8 cellular contexts compared by ENCODE assay signal in the genomic region with DNA sequence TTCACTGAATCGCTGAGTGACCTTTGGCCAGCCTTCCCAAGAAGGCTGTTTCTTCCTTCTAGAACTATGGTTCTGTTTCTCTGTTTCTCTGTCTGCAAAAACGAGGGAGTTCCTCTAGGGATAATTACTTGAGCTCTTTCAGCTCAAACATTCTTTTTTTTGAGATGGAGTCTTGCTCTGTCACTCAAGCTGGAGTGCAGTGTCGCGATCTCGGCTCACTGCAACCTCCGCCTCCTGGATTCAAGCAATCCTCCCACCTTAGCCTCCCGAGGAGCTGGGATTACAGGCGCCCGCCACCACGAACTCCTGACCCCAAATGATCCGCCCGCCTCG. TPM values are rescaled to one million over a fixed set of nuclear protein-coding genes. Genes with fewer than 3 reads are reported as not detected.
A peak's percentile ranks its signal among the peaks of the same experiment; 100 is the strongest.
DNase-seq lines count a peak whose midpoint lies in the region; ATAC-seq and TF ChIP-seq lines count a peak whose summit lies in the region.

No MANE protein-coding gene starts in this region.

- peaks cover 21% of the 10 kb centered on the region for H3K36me3 Mint-ChIP-seq in Calu3 (ENCODE audit: insufficient read depth, unreplicated experiment)
- H3K36me3 Mint-ChIP-seq in osteocyte (ENCODE audit: unreplicated experiment), result peaks cover 12% of the 10 kb centered on the region

- peaks cover 14% of the 10 kb centered on the region for H3K36me3 ChIP-seq in effector memory CD4-positive, alpha-beta T cell (ENCODE audit: control insufficient read depth, insufficient read depth, low read length)

- H3K4me1 ChIP-seq in effector memory CD4-positive, alpha-beta T cell (ENCODE audit: control insufficient read depth, insufficient read depth, low read length, poor library complexity, severe bottlenecking), result peaks cover 13% of the 10 kb centered on the region

- intact Hi-C loops in Calu3 (cut with micrococcal nuclease; ENCODE audit: unreplicated experiment), result no loop called here

- no peaks in the 10 kb centered on the region for H3K27me3 ChIP-seq in effector memory CD4-positive, alpha-beta T cell (replicated peaks; ENCODE audit: control insufficient read depth, insufficient read depth, low read length, poor library complexity, severe bottlenecking)

- TF ChIP-seq CTCF in Calu3 (IDR thresholded peaks at IDR 0.05; ENCODE audit: unreplicated experiment), result no peak
- no peak for TF ChIP-seq CTCF in osteocyte (IDR thresholded peaks at IDR 0.05)

- H3K4me3 Mint-ChIP-seq in Calu3 (ENCODE audit: low read depth, unreplicated experiment) (peak overlapping the region; percentile 91), osteocyte (ENCODE audit: unreplicated experiment) (peak overlapping the region; percentile 100)

- H3K4me3 ChIP-seq in effector memory CD4-positive, alpha-beta T cell (ENCODE audit: insufficient read depth, low read depth, low read length, poor library complexity, severe bottlenecking), result peak overlapping the region; percentile 72

- peak overlapping the region; percentile 59 for H3K27ac ChIP-seq in effector memory CD4-positive, alpha-beta T cell (ENCODE audit: insufficient read depth, low read length, poor library complexity, severe bottlenecking)

- H3K27ac Mint-ChIP-seq in Calu3 (ENCODE audit: unreplicated experiment) (no peak overlapping the region), osteocyte (ENCODE audit: unreplicated experiment) (peak overlapping the region; percentile 98)

- no peaks in the 10 kb centered on the region for H3K9me3 ChIP-seq in effector memory CD4-positive, alpha-beta T cell (ENCODE audit: control insufficient read depth, low read length)

- H3K27me3 Mint-ChIP-seq in Calu3 (ENCODE audit: unreplicated experiment) (no peaks in the 10 kb centered on the region), osteocyte (ENCODE audit: unreplicated experiment) (peaks cover 15% of the 10 kb centered on the region)

- no peaks in the 10 kb centered on the region for H3K4me1 Mint-ChIP-seq in Calu3 (ENCODE audit: low read depth, unreplicated experiment)
- peaks cover 33% of the 10 kb centered on the region for H3K4me1 Mint-ChIP-seq in osteocyte (ENCODE audit: unreplicated experiment)

- CTCF ChIA-PET in Calu3 (lab: Charles Lee), result interaction anchor here (0.5 kb wide), 1 partner anchor 110 kb away, joined by 5 read pairs; no protein-coding TSS in a partner anchor

- no peak for DNase-seq in Calu3
- DNase-seq in NAMALWA (ENCODE audit: low spot score), result peak; percentile 27
- no peak for DNase-seq in effector memory CD4-positive, alpha-beta T cell
- no peak for DNase-seq in osteocyte (ENCODE audit: extremely low spot score, unreplicated experiment)
- DNase-seq in NCI-H69 (lab: John Stamatoyannopoulos, UW), result no peak
- DNase-seq in amygdala (lab: John Stamatoyannopoulos, UW), result no peak

- H3K9me3 Mint-ChIP-seq in Calu3 (ENCODE audit: low read depth, unreplicated experiment) (no peaks in the 10 kb centered on the region), osteocyte (ENCODE audit: unreplicated experiment) (no peaks in the 10 kb centered on the region)

- ATAC-seq in GM21619 (IDR thresholded peaks at IDR 0.05; ENCODE audit: unreplicated experiment), result no peak
- no peak for ATAC-seq in HG02763 (IDR thresholded peaks at IDR 0.05; ENCODE audit: unreplicated experiment)

- no TSS peak for BruUV-seq in Calu3 (replicated peaks; lab: Mats Ljungman, UMichigan)

RNA-seq across cellular contexts. Expression of a gene that starts 0.7 kb away (rescaled TPM):
- total RNA-seq in Calu3 (2022) (49.3 and 55.8 TPM in 2 replicates), osteocyte (77.2 and 85.9 TPM in 2 replicates)

RNA-seq across cellular contexts. Expression of a gene that starts 15.6 kb away (rescaled TPM):
- 0.94 and 1.1 TPM in 2 replicates for total RNA-seq in Calu3 (2022)
- total RNA-seq in osteocyte, result 20.5 and 21.0 TPM in 2 replicates

RNA-seq across cellular contexts. Expression of a gene that starts 59.0 kb away (rescaled TPM):
- not detected in 2 replicates for total RNA-seq in Calu3 (2022)
- total RNA-seq in osteocyte, result not detected in 2 replicates

Comparison
In these comparisons a context has a peak if more than half of its experiments do, and no peak if none do; other contexts are left out.
1. RNA of a gene that starts 15.6 kb away (total RNA-seq): 20.5 to 21.0 TPM in osteocyte; 0.94 to 1.1 TPM in Calu3; every median in the first group is over 10 times any median in the second.